Comparison of ENCODE assay signal across 8 cellular contexts in the genomic region with DNA sequence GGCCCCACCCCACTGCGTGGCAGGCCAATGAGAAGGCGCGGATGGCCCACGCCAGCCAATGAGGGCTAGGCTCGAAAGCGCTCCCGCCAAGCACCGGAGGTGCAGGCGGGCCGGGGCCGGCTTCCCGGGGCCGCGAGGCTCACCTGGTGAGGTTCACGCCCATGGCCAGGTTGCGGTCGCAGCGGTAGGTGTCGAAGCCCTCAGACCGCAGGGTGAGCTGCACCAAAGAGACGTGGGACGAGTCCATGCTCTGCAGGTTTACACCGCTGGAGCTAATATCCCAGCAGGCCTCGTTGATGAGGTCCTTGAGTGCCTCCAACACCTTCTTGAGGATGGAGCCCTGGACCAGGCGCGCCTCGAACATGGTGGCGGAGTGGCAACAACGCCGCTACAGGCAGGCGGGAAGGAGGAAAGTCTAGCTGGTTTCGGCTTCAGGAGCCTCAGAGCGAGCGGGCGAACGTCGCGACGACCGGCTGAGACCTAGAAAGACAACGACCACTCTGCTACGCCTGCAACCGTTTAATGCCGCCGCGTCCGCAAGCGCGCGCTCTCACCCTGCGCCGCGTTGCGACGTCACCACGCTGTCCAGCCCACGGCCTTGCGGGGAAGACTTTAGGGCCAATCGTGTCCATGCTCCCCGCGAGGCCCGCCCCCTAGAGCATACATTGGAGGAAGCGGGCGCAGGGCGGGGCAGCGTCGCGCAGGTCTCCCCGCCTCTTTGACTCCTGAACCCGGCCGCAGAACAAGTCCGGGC.
DNase-seq lines count a peak whose midpoint lies in the region; ATAC-seq lines count a peak whose summit lies in the region.

A gene (minus strand): TSS at position 524 of the 754 bp plus-strand sequence. CDS start 160 bp downstream, at position 364.

- peak within 1 kb of the TSS; percentile 4 to 95 (median 92); a peak in 21 of 22 replicates for H3K27ac ChIP-seq in BLaER1 treated with 17β-estradiol and CSF1 and Interleukin-3, amounts not matched to agents 10 nM and 100 nM

- peak within 1 kb of the TSS; percentile 75 to 97 (median 90) for H3K4me3 ChIP-seq in BLaER1 treated with 17β-estradiol and CSF1 and Interleukin-3, amounts not matched to agents 10 nM and 100 nM

- peaks cover 27 to 49% (median 41%) of the 10 kb centered on the region in 10 experiments for H3K4me1 ChIP-seq in BLaER1 treated with 17β-estradiol and CSF1 and Interleukin-3, amounts not matched to agents 10 nM and 100 nM

- peaks cover 31 to 43% (median 41%) of the 10 kb centered on the region in 11 experiments for H3K36me3 ChIP-seq in BLaER1 treated with 17β-estradiol and CSF1 and Interleukin-3, amounts not matched to agents 10 nM and 100 nM

- peak within 1 kb of the TSS; percentile 69 to 95 (median 92) for H3K9ac ChIP-seq in BLaER1 treated with 17β-estradiol and CSF1 and Interleukin-3, amounts not matched to agents 10 nM and 100 nM

- H3K27me3 ChIP-seq in BLaER1 treated with 17β-estradiol and CSF1 and Interleukin-3, amounts not matched to agents 10 nM and 100 nM, result no peaks in the 10 kb centered on the region

- ATAC-seq in GM19351 (IDR thresholded peaks at IDR 0.05; ENCODE audit: unreplicated experiment) (peak; percentile 91), HG03521 (IDR thresholded peaks at IDR 0.05; ENCODE audit: unreplicated experiment) (peak; percentile 95)

- no peaks in the 10 kb centered on the region for H3K9me3 ChIP-seq in BLaER1 treated with 17β-estradiol and CSF1 and Interleukin-3, amounts not matched to agents 10 nM and 100 nM (replicated peaks in 1 of 11)

- peaks cover 15 to 51% (median 44%) of the 10 kb centered on the region in 11 experiments; a peak in 21 of 22 replicates for H4K20me1 ChIP-seq in BLaER1 treated with 17β-estradiol and CSF1 and Interleukin-3, amounts not matched to agents 10 nM and 100 nM

- peak within 1 kb of the TSS; percentile 86 to 97 (median 94) for H3K4me2 ChIP-seq in BLaER1 treated with 17β-estradiol and CSF1 and Interleukin-3, amounts not matched to agents 10 nM and 100 nM

- peak; percentile 100 for DNase-seq in NCI-H748 (lab: John Stamatoyannopoulos, UW; ENCODE audit: unreplicated experiment)
- DNase-seq in activated CD4-positive, alpha-beta T cell treated with anti-CD3 and anti-CD28 coated beads, Interleukin-2, amount 50 U/mL, for 1 hour, result peak; percentile 94
- DNase-seq in cortex of kidney (lab: John Stamatoyannopoulos, UW), result peak; percentile 90
- peak; percentile 99 for DNase-seq in left kidney (ENCODE audit: low read depth, low spot score)
- peak; percentile 98 for DNase-seq in stimulated activated CD4-positive, alpha-beta T cell treated with anti-CD3 and anti-CD28 coated beads, Interleukin-2, amount 100 ng/mL, for 24 hours

Comparison
In these comparisons a context has a peak if more than half of its experiments do, and no peak if none do; other contexts are left out.
1. Peak in every context shown above with its lines: DNase-seq, ATAC-seq, H3K4me3 ChIP-seq and H3K27ac ChIP-seq.